In genomic region chr1:7549277-7549676, GRCh38 we compare ENCODE assay signal across 8 cellular contexts.
A peak's percentile ranks its signal among the peaks of the same experiment; 100 is the strongest.
DNase-seq lines count a peak whose midpoint lies in the region; ATAC-seq and TF ChIP-seq lines count a peak whose summit lies in the region.

No MANE protein-coding gene starts in this region.

- H3K4me1 Mint-ChIP-seq in T-helper 1 cell treated with Interleukin-12 subunit alpha and Interleukin-12 subunit beta and Interleukin-4 antibody, amounts not matched to agents 30 μg/mL and 1 μg/mL, for 36 hours (ENCODE audit: low read depth) = peaks cover 8% of the 10 kb centered on the region
- H3K4me1 Mint-ChIP-seq in naive thymus-derived CD8-positive, alpha-beta T cell = peaks cover 0 to 5% (median 2%) of the 10 kb centered on the region in 4 donors

- DNase-seq in heart right ventricle (no peak), Right ventricle myocardium superior (no peak), fibroblast of the aortic adventitia (ENCODE audit: low read depth) (peak; percentile 61), transverse colon (no peak)
- DNase-seq in stimulated activated CD8-positive, alpha-beta memory T cell treated with anti-CD3 and anti-CD28 coated beads, Interleukin-2, amount 100 ng/mL, for 48 hours (ENCODE audit: low read depth in 2 of 2) = peak; percentile 18 to 37
- no peak for DNase-seq in naive thymus-derived CD8-positive, alpha-beta T cell

- no peaks in the 10 kb centered on the region for H3K36me3 Mint-ChIP-seq in T-helper 1 cell treated with Interleukin-12 subunit alpha and Interleukin-12 subunit beta and Interleukin-4 antibody, amounts not matched to agents 30 μg/mL and 1 μg/mL, for 36 hours (ENCODE audit: low read depth)
- no peaks in the 10 kb centered on the region for H3K36me3 Mint-ChIP-seq in naive thymus-derived CD8-positive, alpha-beta T cell

- no peak for TF ChIP-seq EP300 in transverse colon (IDR thresholded peaks at IDR 0.05; ENCODE audit: low read depth)

- TF ChIP-seq CTCF in heart right ventricle (IDR thresholded peaks at IDR 0.05) (no peak), fibroblast of the aortic adventitia (IDR thresholded peaks at IDR 0.05; ENCODE audit: insufficient read depth, low read length) (no peak), transverse colon (IDR thresholded peaks at IDR 0.05) (no peak)

- in situ Hi-C loops in transverse colon (cut with MboI; ENCODE audit: low pct_ligation_motif_present in 1 of 4, low pct_unique_long_range_greater_than_20kb in 1 of 4, low sequenced_read_pairs in 3 of 4) = no loop called here

- no peak overlapping the region for H3K4me3 Mint-ChIP-seq in T-helper 1 cell treated with Interleukin-12 subunit alpha and Interleukin-12 subunit beta and Interleukin-4 antibody, amounts not matched to agents 30 μg/mL and 1 μg/mL, for 36 hours
- no peak overlapping the region for H3K4me3 Mint-ChIP-seq in naive thymus-derived CD8-positive, alpha-beta T cell

- peak in 5 of 8 donors; percentile 24 to 51 (median 31) for ATAC-seq in heart right ventricle
- ATAC-seq in Right ventricle myocardium superior (ENCODE audit: poor library complexity) = no peak
- no peak for ATAC-seq in naive thymus-derived CD8-positive, alpha-beta T cell
- ATAC-seq in GM21529 (IDR thresholded peaks at IDR 0.05; ENCODE audit: unreplicated experiment) = no peak

- H3K27ac ChIP-seq in heart right ventricle (peak overlapping the region in 1 of 10 donors; percentile 27), transverse colon (no peak overlapping the region)

- WGBS in heart right ventricle, 2 donors = 39 to 46% methylated on average over 6 of the region's 6 CpGs
- 41 to 43% methylated on average over 4 to 6 of the region's 6 CpGs for WGBS in transverse colon (ENCODE audit: low coverage in 1 of 2), 2 donors

- H3K4me1 ChIP-seq in heart right ventricle = peaks cover 0 to 34% (median 29%) of the 10 kb centered on the region in 9 donors
- peaks cover 0 to 16% (median 2%) of the 10 kb centered on the region in 4 donors for H3K4me1 ChIP-seq in transverse colon

- H3K27ac Mint-ChIP-seq in T-helper 1 cell treated with Interleukin-12 subunit alpha and Interleukin-12 subunit beta and Interleukin-4 antibody, amounts not matched to agents 30 μg/mL and 1 μg/mL, for 36 hours = peak overlapping the region; percentile 73
- H3K27ac Mint-ChIP-seq in naive thymus-derived CD8-positive, alpha-beta T cell = peak overlapping the region in 3 of 10 donors; percentile 36 to 72 (median 58)

- H3K9me3 ChIP-seq in heart right ventricle = peaks cover 0 to 5% (median 0%) of the 10 kb centered on the region in 11 donors
- no peaks in the 10 kb centered on the region for H3K9me3 ChIP-seq in transverse colon

- POLR2A ChIA-PET in naive thymus-derived CD8-positive, alpha-beta T cell (lab: Charles Lee) = no interaction called here

- H3K27me3 ChIP-seq in heart right ventricle (no peaks in the 10 kb centered on the region), transverse colon (no peaks in the 10 kb centered on the region)

- no peaks in the 10 kb centered on the region for H3K9me3 Mint-ChIP-seq in T-helper 1 cell treated with Interleukin-12 subunit alpha and Interleukin-12 subunit beta and Interleukin-4 antibody, amounts not matched to agents 30 μg/mL and 1 μg/mL, for 36 hours
- H3K9me3 Mint-ChIP-seq in naive thymus-derived CD8-positive, alpha-beta T cell = no peaks in the 10 kb centered on the region

- H3K36me3 ChIP-seq in heart right ventricle (no peaks in the 10 kb centered on the region), transverse colon (no peaks in the 10 kb centered on the region)

- no peak for TF ChIP-seq POLR2A in transverse colon (IDR thresholded peaks at IDR 0.05)

- H3K4me3 ChIP-seq in heart right ventricle (no peak overlapping the region), fibroblast of the aortic adventitia (ENCODE audit: low read depth, low read length) (no peak overlapping the region), transverse colon (no peak overlapping the region)

- H3K27me3 Mint-ChIP-seq in T-helper 1 cell treated with Interleukin-12 subunit alpha and Interleukin-12 subunit beta and Interleukin-4 antibody, amounts not matched to agents 30 μg/mL and 1 μg/mL, for 36 hours (ENCODE audit: low read depth) = peaks cover 7% of the 10 kb centered on the region
- H3K27me3 Mint-ChIP-seq in naive thymus-derived CD8-positive, alpha-beta T cell = peaks cover 6 to 40% (median 20%) of the 10 kb centered on the region in 5 donors

- intact Hi-C loops in heart right ventricle (cut with DNase I) (no loop called here), Right ventricle myocardium superior (cut with DNase I) (no loop called here), transverse colon (cut with DNase I; ENCODE audit: low total_unique reads) (no loop called here)

Comparison
In these comparisons a context has a peak if more than half of its experiments do, and no peak if none do; other contexts are left out.
1. ATAC-seq: peak in heart right ventricle (5 of 8); none in Right ventricle myocardium superior (single experiment), naive thymus-derived CD8-positive, alpha-beta T cell (0 of 2) and GM21529 (single experiment).
2. DNase-seq: peak in fibroblast of the aortic adventitia (single experiment) and stimulated activated CD8-positive, alpha-beta memory T cell treated with anti-CD3 and anti-CD28 coated beads, Interleukin-2, amount 100 ng/mL, for 48 hours (2 of 2); none in heart right ventricle (0 of 2), Right ventricle myocardium superior (single experiment), naive thymus-derived CD8-positive, alpha-beta T cell (0 of 10) and transverse colon (single experiment).